18 cellular contexts compared by ENCODE assay signal in genomic region chr4:167903291-167903721, GRCh38.
DNase-seq lines count a peak whose midpoint lies in the region; ATAC-seq and TF ChIP-seq lines count a peak whose summit lies in the region.
"Had no signal": no experiment of that assay in that cellular context is flagged by ENCODE, and none has a peak within 500 bp of the region (broad histone marks: within the 10 kb centered on the region; RNA-seq: fewer than 3 reads in every experiment).

No MANE protein-coding gene starts in this region.

- no peaks in the 10 kb centered on the region for H3K9me3 Mint-ChIP-seq in osteocyte (ENCODE audit: unreplicated experiment)
- H3K9me3 Mint-ChIP-seq: activated B cell treated with CpG ODN at 0.5 μM for 24 hours; activated naive CD4-positive, alpha-beta T cell treated with anti-CD3 and anti-CD28 coated beads, Interleukin-2, amount 50 U/mL, for 24 hours had no signal

- H3K27ac ChIP-seq in RWPE2 (ENCODE audit: poor library complexity, severe bottlenecking): peak overlapping the region; percentile 92
- peak overlapping the region; percentile 44 for H3K27ac ChIP-seq in fibroblast of lung (ENCODE audit: insufficient read depth, low read length)
- H3K27ac ChIP-seq: colonic mucosa, testis had no signal

- H3K9me3 ChIP-seq in RWPE2 (ENCODE audit: severe bottlenecking): no peaks in the 10 kb centered on the region
- no peaks in the 10 kb centered on the region for H3K9me3 ChIP-seq in fibroblast of lung (ENCODE audit: control insufficient read depth, insufficient read depth, low read depth, low read length)
- H3K9me3 ChIP-seq: colonic mucosa, testis had no signal

- peak; percentile 95 for ATAC-seq in RWPE2 (ENCODE audit: low read depth)
- no peak for ATAC-seq in GM19452 (IDR thresholded peaks at IDR 0.05; ENCODE audit: unreplicated experiment)
- ATAC-seq: natural killer cell treated with Interleukin-12 subunit alpha and Interleukin-12 subunit beta and Interleukin-15 and Interleukin-18, amount 100 ng/mL, for 72 hours had no signal

- TF ChIP-seq CTCF in RWPE2 (IDR thresholded peaks at IDR 0.05; ENCODE audit: poor library complexity, severe bottlenecking) (no peak), fibroblast of lung (conservative IDR thresholded peaks at IDR 0.05 in 1 of 2, IDR thresholded peaks at IDR 0.05 in 1 of 2; ENCODE audit: low read depth in 1 of 2, low read length in 2 of 2) (no peak), osteocyte (IDR thresholded peaks at IDR 0.05) (no peak), GM10248 (IDR thresholded peaks at IDR 0.05; ENCODE audit: control extremely low read depth, extremely low read depth, low read depth, missing control alignments) (no peak)

- POLR2A ChIA-PET in GM10248 (lab: Yijun Ruan, JAX): no interaction called here

- DNase-seq in HCEC 1CT (peak; percentile 75), RWPE2 (ENCODE audit: low spot score) (no peak), fibroblast of lung (ENCODE audit: low read depth in 2 of 2) (peak; percentile 62 to 73), osteocyte (ENCODE audit: extremely low spot score, unreplicated experiment) (no peak), NCI-H1092 (lab: John Stamatoyannopoulos, UW) (no peak), GM10248 (ENCODE audit: extremely low spot score) (no peak), NCI-H2171 treated with DMSO at 0.1 percent for 48 hours (lab: John Stamatoyannopoulos, UW) (no peak)
- DNase-seq: activated B cell treated with CpG ODN at 0.5 μM for 24 hours; activated CD8-positive, alpha-beta memory T cell treated with anti-CD3 and anti-CD28 coated beads, Interleukin-2, amount 50 U/mL, for 4 hours; CD4-positive, CD25-positive, alpha-beta regulatory T cell; colonic mucosa; glutamatergic neuron; KBM-7; NCI-H1930; testis had no signal

- peaks cover 10% of the 10 kb centered on the region for H3K4me1 Mint-ChIP-seq in osteocyte (ENCODE audit: unreplicated experiment)
- H3K4me1 Mint-ChIP-seq: activated B cell treated with CpG ODN at 0.5 μM for 24 hours; activated naive CD4-positive, alpha-beta T cell treated with anti-CD3 and anti-CD28 coated beads, Interleukin-2, amount 50 U/mL, for 24 hours; CD4-positive, CD25-positive, alpha-beta regulatory T cell had no signal

- no peaks in the 10 kb centered on the region for H4K20me1 ChIP-seq in fibroblast of lung (ENCODE audit: control insufficient read depth, extremely low read depth, insufficient read depth, low read length)

- H3K27me3 ChIP-seq in RWPE2 (ENCODE audit: insufficient read depth, poor library complexity, severe bottlenecking): no peaks in the 10 kb centered on the region
- H3K27me3 ChIP-seq in fibroblast of lung (ENCODE audit: control insufficient read depth, insufficient read depth, low read length): no peaks in the 10 kb centered on the region
- H3K27me3 ChIP-seq: colonic mucosa, testis had no signal

- H3K9ac ChIP-seq in fibroblast of lung (ENCODE audit: insufficient read depth, low read length): no peak overlapping the region

- H3K36me3 ChIP-seq in RWPE2 (ENCODE audit: low read depth): no peaks in the 10 kb centered on the region
- no peaks in the 10 kb centered on the region for H3K36me3 ChIP-seq in fibroblast of lung (ENCODE audit: control insufficient read depth, insufficient read depth, low read length)
- H3K36me3 ChIP-seq: colonic mucosa had no signal

- H3K4me3 ChIP-seq in RWPE2 (ENCODE audit: severe bottlenecking) (no peak overlapping the region), fibroblast of lung (replicated peaks in 1 of 4; ENCODE audit: control extremely low read depth in 1 of 4, insufficient read depth in 1 of 4, low read depth in 3 of 4, low read length in 4 of 4) (no peak overlapping the region)
- H3K4me3 ChIP-seq: colonic mucosa, testis had no signal

- H3K4me2 ChIP-seq in fibroblast of lung (ENCODE audit: extremely low read depth, insufficient read depth, low read length): peak overlapping the region; percentile 37

- H2AFZ ChIP-seq in fibroblast of lung (ENCODE audit: low read length): peak overlapping the region; percentile 34

- no peaks in the 10 kb centered on the region for H3K79me2 ChIP-seq in fibroblast of lung (ENCODE audit: control insufficient read depth, insufficient read depth, low read length)

- no peak overlapping the region for H3K4me3 Mint-ChIP-seq in osteocyte (ENCODE audit: unreplicated experiment)
- H3K4me3 Mint-ChIP-seq: activated B cell treated with CpG ODN at 0.5 μM for 24 hours; activated naive CD4-positive, alpha-beta T cell treated with anti-CD3 and anti-CD28 coated beads, Interleukin-2, amount 50 U/mL, for 24 hours; CD4-positive, CD25-positive, alpha-beta regulatory T cell; natural killer cell treated with Interleukin-12 subunit alpha and Interleukin-12 subunit beta and Interleukin-15 and Interleukin-18, amount 100 ng/mL, for 72 hours had no signal

- peaks cover 21% of the 10 kb centered on the region for H3K4me1 ChIP-seq in RWPE2 (ENCODE audit: insufficient read depth, poor library complexity, severe bottlenecking)
- H3K4me1 ChIP-seq in fibroblast of lung (ENCODE audit: control insufficient read depth, extremely low read depth, insufficient read depth, low read length): no peaks in the 10 kb centered on the region
- H3K4me1 ChIP-seq: colonic mucosa, testis had no signal

- CTCF ChIA-PET in GM10248 (lab: Yijun Ruan, JAX): no interaction called here

- H3K27me3 Mint-ChIP-seq in osteocyte (ENCODE audit: unreplicated experiment): peaks cover 2% of the 10 kb centered on the region
- H3K27me3 Mint-ChIP-seq: activated B cell treated with CpG ODN at 0.5 μM for 24 hours; activated naive CD4-positive, alpha-beta T cell treated with anti-CD3 and anti-CD28 coated beads, Interleukin-2, amount 50 U/mL, for 24 hours; CD4-positive, CD25-positive, alpha-beta regulatory T cell; natural killer cell treated with Interleukin-12 subunit alpha and Interleukin-12 subunit beta and Interleukin-15 and Interleukin-18, amount 100 ng/mL, for 72 hours had no signal

- no peaks in the 10 kb centered on the region for H3K36me3 Mint-ChIP-seq in osteocyte (ENCODE audit: unreplicated experiment)
- H3K36me3 Mint-ChIP-seq: activated naive CD4-positive, alpha-beta T cell treated with anti-CD3 and anti-CD28 coated beads, Interleukin-2, amount 50 U/mL, for 24 hours; CD4-positive, CD25-positive, alpha-beta regulatory T cell; natural killer cell treated with Interleukin-12 subunit alpha and Interleukin-12 subunit beta and Interleukin-15 and Interleukin-18, amount 100 ng/mL, for 72 hours had no signal

- peak overlapping the region; percentile 52 for H3K27ac Mint-ChIP-seq in osteocyte (ENCODE audit: unreplicated experiment)
- H3K27ac Mint-ChIP-seq: activated B cell treated with CpG ODN at 0.5 μM for 24 hours; activated naive CD4-positive, alpha-beta T cell treated with anti-CD3 and anti-CD28 coated beads, Interleukin-2, amount 50 U/mL, for 24 hours; CD4-positive, CD25-positive, alpha-beta regulatory T cell; natural killer cell treated with Interleukin-12 subunit alpha and Interleukin-12 subunit beta and Interleukin-15 and Interleukin-18, amount 100 ng/mL, for 72 hours had no signal

Comparison
In these comparisons a context has a peak if more than half of its experiments do, and no peak if none do; other contexts are left out.
1. DNase-seq: peak in HCEC 1CT (single experiment) and fibroblast of lung (2 of 2); none in RWPE2 (single experiment), osteocyte (single experiment), NCI-H1092 (single experiment), GM10248 (single experiment) and NCI-H2171 treated with DMSO at 0.1 percent for 48 hours (single experiment).